In the genomic region with DNA sequence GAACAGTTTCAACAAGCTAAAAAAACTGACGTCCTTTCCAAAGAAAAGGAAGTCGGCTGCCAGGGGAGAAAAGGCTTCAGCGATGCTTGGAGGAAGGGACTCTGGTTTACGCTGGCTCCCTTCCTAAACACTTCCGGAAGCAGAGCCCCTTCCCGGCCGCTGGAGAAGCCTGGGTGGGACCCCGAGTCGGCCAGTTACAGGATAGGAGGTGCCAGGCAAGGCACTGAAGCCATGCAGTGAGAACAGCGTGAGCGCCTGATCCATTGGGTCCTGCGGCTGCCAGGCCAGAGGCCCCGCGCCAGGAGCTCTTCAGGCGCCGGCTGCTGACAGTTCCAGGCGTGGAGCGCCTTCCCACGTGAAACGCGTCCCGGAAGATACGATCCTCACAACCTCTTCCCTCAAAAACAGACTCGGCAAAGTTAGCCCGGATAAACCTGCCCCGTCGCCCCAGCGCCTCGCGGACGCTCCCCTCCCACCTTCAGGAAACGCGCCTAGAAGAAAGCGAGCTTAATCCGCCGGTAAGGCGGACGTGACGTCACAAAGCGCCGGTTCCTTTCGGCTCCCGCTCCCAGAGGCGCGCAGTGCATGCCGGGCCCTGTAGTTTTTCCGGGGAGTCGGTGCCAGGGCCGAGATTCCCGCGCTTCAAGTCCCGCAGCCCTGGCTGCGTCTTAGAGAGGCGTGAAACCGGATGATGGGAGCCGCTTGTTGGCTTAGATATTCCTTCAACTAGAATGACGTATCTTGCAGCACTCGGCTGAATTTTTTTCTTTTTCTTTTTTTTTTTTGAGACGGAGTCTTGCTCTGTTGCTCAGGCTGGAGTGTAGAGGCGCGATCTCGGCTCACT, we compare ENCODE assay signal across 8 cellular contexts. TPM values are rescaled to one million over a fixed set of nuclear protein-coding genes. Genes with fewer than 3 reads are reported as not detected.
DNase-seq lines count a peak whose midpoint lies in the region; ATAC-seq and TF ChIP-seq lines count a peak whose summit lies in the region.

A gene with protein sequence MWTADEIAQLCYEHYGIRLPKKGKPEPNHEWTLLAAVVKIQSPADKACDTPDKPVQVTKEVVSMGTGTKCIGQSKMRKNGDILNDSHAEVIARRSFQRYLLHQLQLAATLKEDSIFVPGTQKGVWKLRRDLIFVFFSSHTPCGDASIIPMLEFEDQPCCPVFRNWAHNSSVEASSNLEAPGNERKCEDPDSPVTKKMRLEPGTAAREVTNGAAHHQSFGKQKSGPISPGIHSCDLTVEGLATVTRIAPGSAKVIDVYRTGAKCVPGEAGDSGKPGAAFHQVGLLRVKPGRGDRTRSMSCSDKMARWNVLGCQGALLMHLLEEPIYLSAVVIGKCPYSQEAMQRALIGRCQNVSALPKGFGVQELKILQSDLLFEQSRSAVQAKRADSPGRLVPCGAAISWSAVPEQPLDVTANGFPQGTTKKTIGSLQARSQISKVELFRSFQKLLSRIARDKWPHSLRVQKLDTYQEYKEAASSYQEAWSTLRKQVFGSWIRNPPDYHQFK (minus strand): TSS at position 520 of the 844 bp plus-strand sequence. CDS start 2,482 bp downstream, outside the sequence.

- peak within 1 kb of the TSS; percentile 90 for H3K4me3 ChIP-seq in CD8-positive, alpha-beta T cell (ENCODE audit: low read depth, low read length)
- H3K4me3 ChIP-seq in lung: peak within 1 kb of the TSS; percentile 77

- peak; percentile 94 to 99 (median 97) for DNase-seq in CD8-positive, alpha-beta T cell
- peak; percentile 94 for DNase-seq in HS-27A (ENCODE audit: low read depth)
- DNase-seq in NK-92 (lab: John Stamatoyannopoulos, UW; ENCODE audit: unreplicated experiment): peak; percentile 94
- peak; percentile 97 to 98 for DNase-seq in activated CD8-positive, alpha-beta memory T cell treated with anti-CD3 and anti-CD28 coated beads for 1 hour (ENCODE audit: extremely low read depth in 1 of 2, low read depth in 1 of 2)
- DNase-seq in effector CD4-positive, alpha-beta T cell: peak; percentile 99
- peak; percentile 98 for DNase-seq in lung (ENCODE audit: low spot score)
- DNase-seq in stimulated activated CD4-positive, alpha-beta T cell treated with anti-CD3 and anti-CD28 coated beads, TNF-alpha, amount 100 ng/mL, for 4 hours (ENCODE audit: low read depth in 3 of 3): peak; percentile 90 to 94 (median 93)

- H3K27me3 ChIP-seq in CD8-positive, alpha-beta T cell (ENCODE audit: insufficient read depth, low read length): no peaks in the 10 kb centered on the region
- no peaks in the 10 kb centered on the region for H3K27me3 ChIP-seq in lung (ENCODE audit: control insufficient read depth, insufficient read depth)

- TF ChIP-seq CTCF in CD8-positive, alpha-beta T cell (IDR thresholded peaks at IDR 0.05): no peak
- no peak for TF ChIP-seq CTCF in lung (IDR thresholded peaks at IDR 0.05; ENCODE audit: control extremely low read depth, extremely low read depth)

- peak; percentile 85 for ATAC-seq in CD8-positive, alpha-beta T cell
- ATAC-seq in GM19467 (IDR thresholded peaks at IDR 0.05; ENCODE audit: unreplicated experiment) (peak; percentile 95), lung (ENCODE audit: insufficient read depth, low FRiP score) (peak; percentile 96)

- H3K27ac Mint-ChIP-seq in CD8-positive, alpha-beta T cell: peak within 1 kb of the TSS; percentile 98

- peaks cover 59% of the 10 kb centered on the region for H3K36me3 Mint-ChIP-seq in CD8-positive, alpha-beta T cell

- peak within 1 kb of the TSS; percentile 89 for H3K27ac ChIP-seq in CD8-positive, alpha-beta T cell (ENCODE audit: low read depth, low read length)
- peak within 1 kb of the TSS; percentile 91 to 96 for H3K27ac ChIP-seq in lung (ENCODE audit: low read depth in 1 of 2, low read length in 1 of 2)

- H3K27me3 Mint-ChIP-seq in CD8-positive, alpha-beta T cell (ENCODE audit: low read depth): no peaks in the 10 kb centered on the region

- 0% methylated on average over 62 of the region's 62 CpGs for WGBS in lung, 2 donors

- peaks cover 36% of the 10 kb centered on the region for H3K4me1 ChIP-seq in CD8-positive, alpha-beta T cell (ENCODE audit: insufficient read depth, low read length)
- H3K4me1 ChIP-seq in lung (ENCODE audit: control insufficient read depth in 2 of 2, insufficient read depth in 2 of 2, low read length in 2 of 2): peaks cover 4 to 8% of the 10 kb centered on the region in 2 donors

- POLR2A ChIA-PET in CD8-positive, alpha-beta T cell (lab: Charles Lee): interaction anchor here (0.7 to 7.6 kb wide), 17 partner anchors 10 to 549 kb away, joined by 3 to 109 read pairs (median 6); partner anchors contain the start of genes CFDP1, GABARAPL2, KARS1 and TERF2IP

- peaks cover 12% of the 10 kb centered on the region for H3K36me3 ChIP-seq in CD8-positive, alpha-beta T cell (ENCODE audit: insufficient read depth, low read length)
- H3K36me3 ChIP-seq in lung (ENCODE audit: control insufficient read depth in 2 of 2, insufficient read depth in 2 of 2, low read length in 2 of 2): peaks cover 15 to 25% of the 10 kb centered on the region in 2 donors

- peak within 1 kb of the TSS; percentile 98 for H3K4me3 Mint-ChIP-seq in CD8-positive, alpha-beta T cell

- H3K9me3 Mint-ChIP-seq in CD8-positive, alpha-beta T cell: no peaks in the 10 kb centered on the region

- CTCF ChIA-PET in CD8-positive, alpha-beta T cell (lab: Charles Lee): interaction anchor here (0.6 to 4.0 kb wide), 12 partner anchors 19 to 237 kb away, joined by 3 to 20 read pairs (median 4); partner anchors contain the start of genes KARS1, TERF2IP, TMEM170A and TMEM231

- H3K4me1 Mint-ChIP-seq in CD8-positive, alpha-beta T cell (ENCODE audit: low read depth): peaks cover 58% of the 10 kb centered on the region

- intact Hi-C loops in CD8-positive, alpha-beta T cell (cut with DNase I, micrococcal nuclease): loop anchor here (1.0 to 10.0 kb wide), 12 partner anchors 24 to 1569 kb away; partner anchors contain the start of genes CFDP1 (in 2 of the 2), GABARAPL2 (in 2 of the 2), KARS1 (in 2 of the 2) and TERF2IP (in 2 of the 2)

- no peaks in the 10 kb centered on the region for H3K9me3 ChIP-seq in CD8-positive, alpha-beta T cell (ENCODE audit: low read length)
- H3K9me3 ChIP-seq in lung (ENCODE audit: control insufficient read depth in 2 of 2, insufficient read depth in 1 of 2, low read length in 1 of 2): no peaks in the 10 kb centered on the region

RNA-seq across cellular contexts. Expression of the gene that starts here (rescaled TPM):
- total RNA-seq in CD8-positive, alpha-beta T cell: 10 to 100 TPM; 44.4 to 47.6 TPM
- total RNA-seq in lung: 10 to 100 TPM; 51.8 to 52.6 TPM
- 10 to 100 TPM; 14.2 to 26.8 TPM for polyA plus RNA-seq in lung

Comparison
In these comparisons a context has a peak if more than half of its experiments do, and no peak if none do; other contexts are left out.
1. Peak in every context shown above with its lines: DNase-seq, ATAC-seq, H3K4me3 ChIP-seq and H3K27ac ChIP-seq.